8 cellular contexts compared by ENCODE assay signal in genomic region chr3:133506215-133506901, GRCh38.
DNase-seq lines count a peak whose midpoint lies in the region; ATAC-seq and TF ChIP-seq lines count a peak whose summit lies in the region.

No MANE protein-coding gene starts in this region.

- intact Hi-C loops in sciatic nerve (cut with DNase I): no loop called here
- intact Hi-C loops in tibial artery (cut with DNase I; ENCODE audit: low total_unique reads): no loop called here

- no peaks in the 10 kb centered on the region for H3K9me3 ChIP-seq in tibial artery

- no peaks in the 10 kb centered on the region for H3K36me3 ChIP-seq in tibial artery

- DNase-seq in GM10266 (ENCODE audit: extremely low spot score): peak; percentile 60
- peak; percentile 68 for DNase-seq in GM20000 (ENCODE audit: low spot score)
- peak in 3 of 61 donors; percentile 1 to 4 (median 4) for DNase-seq in caudate nucleus (lab: John Stamatoyannopoulos, UW)
- DNase-seq in sciatic nerve (ENCODE audit: low spot score): no peak
- no peak for DNase-seq in AG20443 (ENCODE audit: low spot score)
- DNase-seq in activated effector memory CD4-positive, alpha-beta T cell treated with Interleukin-2 at 50 U/mL for 16 hours: no peak
- DNase-seq in tibial artery: no peak

- no peaks in the 10 kb centered on the region for H3K4me1 ChIP-seq in tibial artery

- TF ChIP-seq CTCF in GM10266 (IDR thresholded peaks at IDR 0.05; ENCODE audit: control insufficient read depth, insufficient read depth, low read depth, missing control alignments): no peak
- no peak for TF ChIP-seq CTCF in GM20000 (IDR thresholded peaks at IDR 0.05; ENCODE audit: extremely low read depth, missing control alignments)
- no peak for TF ChIP-seq CTCF in tibial artery (IDR thresholded peaks at IDR 0.05)

- peak; percentile 96 for ATAC-seq in HG03565 (IDR thresholded peaks at IDR 0.05; ENCODE audit: unreplicated experiment)
- peak; percentile 82 for ATAC-seq in sciatic nerve

- no peaks in the 10 kb centered on the region for H3K27me3 ChIP-seq in tibial artery

- H3K27ac ChIP-seq in caudate nucleus (ENCODE audit: low read depth, low read length) (peak overlapping the region; percentile 66), tibial artery (no peak overlapping the region)

- H3K4me3 ChIP-seq in tibial artery: no peak overlapping the region

Comparison
In these comparisons a context has a peak if more than half of its experiments do, and no peak if none do; other contexts are left out.
1. DNase-seq: peak in GM10266 (single experiment) and GM20000 (single experiment); none in sciatic nerve (single experiment), AG20443 (single experiment), activated effector memory CD4-positive, alpha-beta T cell treated with Interleukin-2 at 50 U/mL for 16 hours (single experiment) and tibial artery (0 of 2).